ENCODE assay signal across 9 cellular contexts in genomic region chr11:64208086-64208795, GRCh38. TPM values are rescaled to one million over a fixed set of nuclear protein-coding genes. Genes with fewer than 3 reads are reported as not detected.
A peak's percentile ranks its signal among the peaks of the same experiment; 100 is the strongest.
DNase-seq lines count a peak whose midpoint lies in the region; ATAC-seq and TF ChIP-seq lines count a peak whose summit lies in the region.
"Had no signal": no experiment of that assay in that cellular context is flagged by ENCODE, and none has a peak within 500 bp of the region (broad histone marks: within the 10 kb centered on the region; RNA-seq: fewer than 3 reads in every experiment).

No MANE protein-coding gene starts in this region.

- H3K4me1 Mint-ChIP-seq in CD4-positive, CD25-positive, alpha-beta regulatory T cell = peaks cover 10 to 66% (median 30%) of the 10 kb centered on the region in 4 donors
- peaks cover 15% of the 10 kb centered on the region for H3K4me1 Mint-ChIP-seq in neural progenitor cell

- H3K4me3 Mint-ChIP-seq in CD4-positive, CD25-positive, alpha-beta regulatory T cell = peak overlapping the region; percentile 93 to 99 (median 96)
- H3K4me3 Mint-ChIP-seq in neural progenitor cell = no peak overlapping the region
- H3K4me3 Mint-ChIP-seq: WTC11 had no signal

- peaks cover 41% of the 10 kb centered on the region for H3K4me1 ChIP-seq in CD4-positive, CD25-positive, alpha-beta regulatory T cell (ENCODE audit: control insufficient read depth, insufficient read depth, low read length, poor library complexity, severe bottlenecking)
- H3K4me1 ChIP-seq in duodenal mucosa (ENCODE audit: control insufficient read depth in 1 of 2, insufficient read depth in 2 of 2, low read length in 2 of 2) (peaks cover 33 to 38% of the 10 kb centered on the region in 2 donors), neural progenitor cell (peaks cover under 1% of the 10 kb centered on the region)

- H3K4me2 ChIP-seq in neural progenitor cell = no peak overlapping the region

- H3K27ac ChIP-seq in CD4-positive, CD25-positive, alpha-beta regulatory T cell (ENCODE audit: insufficient read depth, low read length, poor library complexity, severe bottlenecking) = peak overlapping the region; percentile 85
- H3K27ac ChIP-seq in KOPT-K1 (ENCODE audit: low read depth, low read length, poor library complexity, severe bottlenecking) (peak overlapping the region; percentile 93), duodenal mucosa (ENCODE audit: low read depth, low read length) (peak overlapping the region; percentile 88), neural progenitor cell (no peak overlapping the region)

- peak overlapping the region; percentile 91 to 96 (median 94) for H3K27ac Mint-ChIP-seq in CD4-positive, CD25-positive, alpha-beta regulatory T cell
- H3K27ac Mint-ChIP-seq in neural progenitor cell = no peak overlapping the region
- H3K27ac Mint-ChIP-seq: WTC11 had no signal

- H2AFZ ChIP-seq in neural progenitor cell (replicated peaks) = no peak overlapping the region

- no peaks in the 10 kb centered on the region for H3K9me3 ChIP-seq in CD4-positive, CD25-positive, alpha-beta regulatory T cell (ENCODE audit: control insufficient read depth in 2 of 2, low read length in 2 of 2)
- no peaks in the 10 kb centered on the region for H3K9me3 ChIP-seq in KOPT-K1 (ENCODE audit: insufficient read depth, low read length, poor library complexity, severe bottlenecking)
- H3K9me3 ChIP-seq in duodenal mucosa (ENCODE audit: control insufficient read depth in 1 of 2, low read length in 2 of 2) = no peaks in the 10 kb centered on the region
- no peaks in the 10 kb centered on the region for H3K9me3 ChIP-seq in neural progenitor cell (ENCODE audit: low read depth)

- H3K27me3 Mint-ChIP-seq in CD4-positive, CD25-positive, alpha-beta regulatory T cell = no peaks in the 10 kb centered on the region
- H3K27me3 Mint-ChIP-seq in neural progenitor cell (ENCODE audit: insufficient read depth, low read depth) = peaks cover 8% of the 10 kb centered on the region

- no peaks in the 10 kb centered on the region for H3K27me3 ChIP-seq in CD4-positive, CD25-positive, alpha-beta regulatory T cell (ENCODE audit: control insufficient read depth, insufficient read depth, low read length)
- H3K27me3 ChIP-seq in duodenal mucosa (ENCODE audit: control insufficient read depth in 1 of 2, insufficient read depth in 2 of 2, low read length in 2 of 2) = no peaks in the 10 kb centered on the region
- no peaks in the 10 kb centered on the region for H3K27me3 ChIP-seq in neural progenitor cell

- H3F3A ChIP-seq in neural progenitor cell (ENCODE audit: low read depth) = peaks cover 20% of the 10 kb centered on the region

- H3K36me3 Mint-ChIP-seq in CD4-positive, CD25-positive, alpha-beta regulatory T cell = peaks cover 17% of the 10 kb centered on the region
- peaks cover 13% of the 10 kb centered on the region for H3K36me3 Mint-ChIP-seq in neural progenitor cell

- H3K9ac ChIP-seq in duodenal mucosa (ENCODE audit: low read depth in 1 of 2, low read length in 2 of 2) (peak overlapping the region; percentile 47 to 90), neural progenitor cell (no peak overlapping the region)

- H3K9me3 Mint-ChIP-seq in CD4-positive, CD25-positive, alpha-beta regulatory T cell = no peaks in the 10 kb centered on the region
- no peaks in the 10 kb centered on the region for H3K9me3 Mint-ChIP-seq in neural progenitor cell
- H3K9me3 Mint-ChIP-seq: WTC11 had no signal

- H3K4me3 ChIP-seq in CD4-positive, CD25-positive, alpha-beta regulatory T cell (ENCODE audit: low read depth, low read length) = peak overlapping the region; percentile 84
- H3K4me3 ChIP-seq in duodenal mucosa (ENCODE audit: low read depth in 1 of 2, low read length in 2 of 2) (peak overlapping the region; percentile 89), neural progenitor cell (no peak overlapping the region)

- ATAC-seq in CD4-positive, CD25-positive, alpha-beta regulatory T cell (ENCODE audit: low read depth in 2 of 2) = no peak
- no peak for ATAC-seq in GM21737 (IDR thresholded peaks at IDR 0.05; ENCODE audit: unreplicated experiment)
- ATAC-seq: WTC11 had no signal

- H3K36me3 ChIP-seq in CD4-positive, CD25-positive, alpha-beta regulatory T cell (ENCODE audit: control insufficient read depth, insufficient read depth, low read length) = peaks cover 38% of the 10 kb centered on the region
- H3K36me3 ChIP-seq in KOPT-K1 (ENCODE audit: insufficient read depth, low read length) (peaks cover 77% of the 10 kb centered on the region), duodenal mucosa (ENCODE audit: control insufficient read depth in 1 of 2, insufficient read depth in 2 of 2, low read length in 2 of 2) (peaks cover 11 to 30% of the 10 kb centered on the region in 2 donors), neural progenitor cell (no peaks in the 10 kb centered on the region)

- H3K79me2 ChIP-seq in neural progenitor cell (ENCODE audit: low read depth) = no peaks in the 10 kb centered on the region

- TF ChIP-seq POLR2A in erythroblast (IDR thresholded peaks at IDR 0.05; ENCODE audit: low read length) = no peak

- H4K20me1 ChIP-seq in neural progenitor cell (ENCODE audit: low read depth) = peaks cover 26% of the 10 kb centered on the region

- DNase-seq in CD4-positive, CD25-positive, alpha-beta regulatory T cell = no peak
- DNase-seq in neural progenitor cell (ENCODE audit: low spot score) (peak; percentile 1), NCI-H2196 (lab: John Stamatoyannopoulos, UW; ENCODE audit: unreplicated experiment) (no peak), erythroblast (lab: John Stamatoyannopoulos, UW) (no peak), DMS79 (lab: John Stamatoyannopoulos, UW) (no peak)

- no peak for TF ChIP-seq CTCF in neural progenitor cell (IDR thresholded peaks at IDR 0.05)

RNA-seq across cellular contexts. Expression of gene FERMT3, which starts 1.7 kb away (rescaled TPM):
- total RNA-seq in CD4-positive, CD25-positive, alpha-beta regulatory T cell = 156 TPM
- polyA plus RNA-seq in CD4-positive, CD25-positive, alpha-beta regulatory T cell = 100 to 1,000 TPM; 151 to 183 (median 175) TPM
- 0.31 TPM in 1 of 2 replicates, not detected in the other for total RNA-seq in neural progenitor cell (ENCODE audit: low replicate concordance)

RNA-seq across cellular contexts. Expression of gene TRPT1, which starts 17.7 kb away (rescaled TPM):
- total RNA-seq in CD4-positive, CD25-positive, alpha-beta regulatory T cell = 14.6 TPM
- 10 to 100 TPM; 33.2 to 37.0 (median 35.3) TPM for polyA plus RNA-seq in CD4-positive, CD25-positive, alpha-beta regulatory T cell
- total RNA-seq in neural progenitor cell (ENCODE audit: low replicate concordance) = 17.5 and 63.4 TPM in 2 replicates

RNA-seq across cellular contexts. Expression of gene NUDT22, which starts 17.8 kb away (rescaled TPM):
- total RNA-seq in CD4-positive, CD25-positive, alpha-beta regulatory T cell = 43.1 TPM
- 10 to 100 TPM; 35.8 to 46.9 (median 40.7) TPM for polyA plus RNA-seq in CD4-positive, CD25-positive, alpha-beta regulatory T cell
- 23.5 and 28.8 TPM in 2 replicates for total RNA-seq in neural progenitor cell (ENCODE audit: low replicate concordance)

RNA-seq across cellular contexts. Expression of gene DNAJC4, which starts 22.1 kb away (rescaled TPM):
- total RNA-seq in CD4-positive, CD25-positive, alpha-beta regulatory T cell = 41.9 TPM
- polyA plus RNA-seq in CD4-positive, CD25-positive, alpha-beta regulatory T cell = 10 to 100 TPM; 18.1 to 22.8 (median 20.4) TPM
- 3.9 and 18.1 TPM in 2 replicates for total RNA-seq in neural progenitor cell (ENCODE audit: low replicate concordance)

RNA-seq across cellular contexts. Expression of gene STIP1, which starts 22.3 kb away (rescaled TPM):
- 57.8 TPM for total RNA-seq in CD4-positive, CD25-positive, alpha-beta regulatory T cell
- 10 to 100 TPM; 62.8 to 72.3 (median 64.8) TPM for polyA plus RNA-seq in CD4-positive, CD25-positive, alpha-beta regulatory T cell
- total RNA-seq in neural progenitor cell (ENCODE audit: low replicate concordance) = 252 and 254 TPM in 2 replicates

Comparison
In these comparisons a context has a peak if more than half of its experiments do, and no peak if none do; other contexts are left out.
1. RNA of gene FERMT3, which starts 1.7 kb away (total RNA-seq): 156 TPM in CD4-positive, CD25-positive, alpha-beta regulatory T cell (single experiment); 0.31 TPM in neural progenitor cell; every median in the first group is over 100 times any median in the second.